Comparison of ENCODE assay signal across 8 cellular contexts in the genomic region with DNA sequence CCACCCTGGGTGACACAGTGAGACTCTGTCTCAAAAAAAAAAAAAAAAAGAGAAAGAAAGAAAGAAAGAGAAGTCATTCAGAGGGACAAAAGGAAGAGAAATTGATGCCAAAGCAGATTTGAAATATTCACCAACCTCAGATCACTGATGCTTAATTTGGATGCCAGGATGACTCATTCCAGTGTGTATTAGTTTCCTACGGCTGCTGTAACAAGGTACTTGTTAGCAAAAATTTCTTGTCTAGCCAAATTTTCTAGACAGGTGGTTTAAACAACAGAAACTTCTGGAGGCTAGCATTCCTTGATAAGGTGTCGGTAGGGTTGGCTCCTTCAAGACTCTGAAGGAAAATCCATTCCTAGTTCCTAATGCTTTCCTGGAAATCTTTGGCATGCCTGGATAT. TPM values are rescaled to one million over a fixed set of nuclear protein-coding genes. Genes with fewer than 3 reads are reported as not detected.
"Had no signal": no experiment of that assay in that cellular context is flagged by ENCODE, and none has a peak within 500 bp of the region (broad histone marks: within the 10 kb centered on the region; RNA-seq: fewer than 3 reads in every experiment).

No MANE protein-coding gene starts in this region.

- FAIRE-seq: HTR-8/SVneo had no signal

- H3K27ac ChIP-seq: HL-60, KMS-11 had no signal

- DNase-seq: IMR-90, KBM-7, KG1 had no signal

- H3K9ac ChIP-seq: KMS-11 had no signal

- H3K4me2 ChIP-seq: KMS-11 had no signal

RNA-seq across cellular contexts. Expression of a gene that starts 42.1 kb away (rescaled TPM):
- total RNA-seq: HT-29, IMR-90 had no signal
- polyA plus RNA-seq: IgD-negative memory B cell had no signal
